In the genomic region with DNA sequence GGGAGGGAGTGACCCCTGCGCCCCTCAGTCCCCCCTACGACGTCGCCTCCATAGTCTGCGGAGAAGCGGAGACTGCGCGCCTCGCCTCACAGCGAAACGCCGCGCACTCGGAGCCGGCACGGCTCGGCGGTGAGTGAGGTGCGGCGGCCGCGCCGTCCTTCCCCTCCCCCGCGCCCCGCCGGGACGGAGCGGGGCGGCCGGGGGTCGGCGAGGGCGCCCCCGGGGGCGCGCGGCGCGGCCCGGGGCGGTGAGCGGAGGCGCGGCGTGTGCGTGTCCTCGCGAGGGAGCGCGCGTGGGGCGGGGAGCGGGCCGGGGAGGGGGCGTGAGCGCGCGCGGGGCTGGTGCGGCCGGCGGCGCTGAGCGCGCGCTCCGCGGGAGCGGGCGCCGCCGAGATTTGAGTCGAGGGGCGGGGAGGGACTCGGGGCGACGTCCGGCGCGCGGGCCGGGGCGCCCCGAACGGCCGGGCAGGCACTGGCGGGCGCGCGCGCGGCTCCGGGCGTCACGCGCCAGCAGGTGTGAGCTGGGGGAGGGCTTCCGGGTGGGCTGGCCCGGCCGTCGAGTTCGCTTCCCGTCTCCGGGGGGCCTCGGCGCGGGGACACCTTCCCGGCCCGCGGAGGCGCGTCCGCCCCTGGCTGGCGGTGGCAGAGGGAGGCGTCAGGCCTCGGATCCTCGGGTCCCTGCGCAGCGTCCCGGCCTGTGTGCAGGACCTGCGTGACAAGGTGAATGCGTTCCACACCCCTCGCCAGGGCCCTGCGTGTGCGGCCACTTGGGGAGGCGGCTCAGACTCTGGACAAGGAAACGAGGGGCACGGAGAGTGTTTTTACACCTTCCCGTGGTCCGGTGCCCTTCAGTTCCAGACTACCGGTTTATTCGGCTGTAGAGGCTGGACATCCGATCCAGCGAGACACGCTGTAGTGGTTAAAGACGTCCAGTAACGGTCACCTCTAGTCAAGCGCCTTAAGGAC, we compare ENCODE assay signal across 8 cellular contexts. TPM values are rescaled to one million over a fixed set of nuclear protein-coding genes. Genes with fewer than 3 reads are reported as not detected.
DNase-seq lines count a peak whose midpoint lies in the region; ATAC-seq, FAIRE-seq and TF ChIP-seq lines count a peak whose summit lies in the region.

No MANE protein-coding gene starts in this region.

- peak overlapping the region; percentile 76 to 95 (median 80) for H3K4me3 ChIP-seq in breast epithelium
- peak overlapping the region; percentile 82 for H3K4me3 ChIP-seq in kidney epithelial cell (ENCODE audit: low read depth, low read length)

- no peak for FAIRE-seq in HTR-8/SVneo (lab: Jason Lieb, UNC)

- H3K4me1 ChIP-seq in breast epithelium, result peaks cover 3 to 20% of the 10 kb centered on the region in 2 donors

- H3K9me3 ChIP-seq in breast epithelium, result no peaks in the 10 kb centered on the region

- no peak for TF ChIP-seq CTCF in breast epithelium (IDR thresholded peaks at IDR 0.05)
- no peak for TF ChIP-seq CTCF in kidney epithelial cell (IDR thresholded peaks at IDR 0.05; ENCODE audit: insufficient read depth, low read length, poor library complexity, severe bottlenecking)

- intact Hi-C loops in breast epithelium (cut with DNase I; ENCODE audit: low total_unique reads), result no loop called here

- no peaks in the 10 kb centered on the region for H3K27me3 ChIP-seq in breast epithelium
- H3K27me3 ChIP-seq in kidney epithelial cell (ENCODE audit: control insufficient read depth, insufficient read depth, low read length), result no peaks in the 10 kb centered on the region

- TF ChIP-seq POLR2A in breast epithelium (IDR thresholded peaks at IDR 0.05), result no peak

- H3K27ac ChIP-seq in breast epithelium, result peak overlapping the region; percentile 93 to 96

- H3K36me3 ChIP-seq in breast epithelium, result no peaks in the 10 kb centered on the region
- no peaks in the 10 kb centered on the region for H3K36me3 ChIP-seq in kidney epithelial cell (ENCODE audit: control insufficient read depth, insufficient read depth, low read length)

- DNase-seq in CD1c-positive myeloid dendritic cell (ENCODE audit: extremely low spot score) (peak; percentile 48), HTR-8/SVneo (ENCODE audit: insufficient read length, low spot score) (peak; percentile 32), UCSD-AML1 (lab: John Stamatoyannopoulos, UW; ENCODE audit: unreplicated experiment) (peak; percentile 66), breast epithelium (ENCODE audit: low spot score in 2 of 2) (peak in 1 of 2 donors; percentile 54), kidney epithelial cell (ENCODE audit: low read depth) (no peak), middle frontal gyrus (ENCODE audit: extremely low spot score, low spot score) (no peak)
- DNase-seq in stimulated activated CD4-positive, alpha-beta T cell treated with anti-CD3 and anti-CD28 coated beads, Interleukin-15, amount 100 ng/mL, for 24 hours, result peak; percentile 82

- peak; percentile 42 for ATAC-seq in GM19397 (IDR thresholded peaks at IDR 0.05; ENCODE audit: unreplicated experiment)

RNA-seq across cellular contexts. Expression of a gene that starts 50.4 kb away (rescaled TPM):
- total RNA-seq in breast epithelium (10 to 100 TPM in 1 of 3 donors, 1 to 10 TPM in 2; 4.5 to 15.5 (median 7.5) TPM), kidney epithelial cell (5.8 and 6.9 TPM in 2 replicates)

Comparison
In these comparisons a context has a peak if more than half of its experiments do, and no peak if none do; other contexts are left out.
1. DNase-seq: peak in CD1c-positive myeloid dendritic cell (single experiment), HTR-8/SVneo (single experiment), UCSD-AML1 (single experiment) and stimulated activated CD4-positive, alpha-beta T cell treated with anti-CD3 and anti-CD28 coated beads, Interleukin-15, amount 100 ng/mL, for 24 hours (single experiment); none in kidney epithelial cell (single experiment) and middle frontal gyrus (single experiment).